In the genomic region with DNA sequence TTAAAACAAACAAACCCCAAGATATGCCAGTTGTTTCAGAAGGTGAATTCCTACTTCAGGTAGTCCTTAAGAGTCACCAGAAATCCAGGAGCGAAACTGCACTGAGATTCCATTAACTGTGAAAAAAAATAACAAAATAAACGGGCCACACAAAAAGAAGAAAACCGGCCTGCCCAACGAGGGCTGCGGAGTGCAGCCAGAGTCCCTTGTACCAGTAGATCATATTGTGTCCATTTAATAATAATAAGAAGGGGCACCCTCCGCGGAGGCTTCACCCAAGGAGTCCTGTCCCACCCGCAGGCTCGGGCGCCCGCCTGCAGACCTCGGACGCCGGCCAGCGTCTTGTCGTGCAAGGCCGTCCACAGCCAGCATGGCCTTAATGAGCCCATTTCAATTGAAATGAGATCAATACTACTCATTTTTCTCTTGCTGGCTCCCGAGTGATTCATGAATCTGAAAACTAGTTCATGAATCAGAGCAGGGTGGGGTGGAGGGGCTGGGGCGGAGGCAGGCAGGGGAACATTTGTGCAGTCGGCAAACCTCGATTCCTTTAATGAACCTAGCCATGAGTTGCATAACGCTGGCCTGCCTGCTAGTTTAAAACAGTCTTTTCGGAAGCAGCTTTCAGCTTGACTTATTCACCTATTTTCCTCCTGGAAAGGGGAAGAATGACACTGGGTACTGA, we compare ENCODE assay signal across 8 cellular contexts.
DNase-seq lines count a peak whose midpoint lies in the region; ATAC-seq and TF ChIP-seq lines count a peak whose summit lies in the region.

No MANE protein-coding gene starts in this region.

- H3K27ac ChIP-seq in lower lobe of right lung = peak overlapping the region; percentile 99

- intact Hi-C loops in lower lobe of right lung (cut with DNase I) = loop anchor here (5.0 kb wide), 2 partner anchors 111 to 226 kb away; a partner anchor contains a TSS

- H3K9me3 ChIP-seq in MG63 (no peaks in the 10 kb centered on the region), lower lobe of right lung (no peaks in the 10 kb centered on the region)

- POLR2A ChIA-PET in HEK293T (lab: Yijun Ruan, JAX) = interaction anchor here (0.5 to 8.4 kb wide), 22 partner anchors 10 to 255 kb away, joined by 3 to 154 read pairs (median 5); a partner anchor contains a TSS

- no peaks in the 10 kb centered on the region for H3K36me3 ChIP-seq in MG63
- no peaks in the 10 kb centered on the region for H3K36me3 ChIP-seq in lower lobe of right lung

- H3K4me3 ChIP-seq in AG10803 (ENCODE audit: low read length) (peak overlapping the region; percentile 39), MG63 (peak overlapping the region; percentile 11), lower lobe of right lung (peak overlapping the region; percentile 10)

- H3K4me1 ChIP-seq in lower lobe of right lung = peaks cover 96% of the 10 kb centered on the region

- peak; percentile 39 to 52 for ATAC-seq in lower lobe of right lung
- no peak for ATAC-seq in GM21786 (IDR thresholded peaks at IDR 0.05; ENCODE audit: unreplicated experiment)

- H3K27me3 ChIP-seq in MG63 = no peaks in the 10 kb centered on the region
- H3K27me3 ChIP-seq in lower lobe of right lung (ENCODE audit: low read depth) = no peaks in the 10 kb centered on the region

- CTCF ChIA-PET in HEK293T (lab: Yijun Ruan, JAX) = interaction anchor here (0.7 to 1.5 kb wide), 7 partner anchors 10 to 111 kb away, joined by 3 to 5 read pairs (median 4); no protein-coding TSS in a partner anchor

- DNase-seq in AG10803 (ENCODE audit: low read depth) (peak; percentile 95), MG63 (peak; percentile 92), cerebellum (ENCODE audit: low spot score) (peak; percentile 51), lower lobe of right lung (no peak), HEK293T (ENCODE audit: extremely low spot score) (no peak)
- DNase-seq in activated CD4-positive, alpha-beta T cell treated with anti-CD3 and anti-CD28 coated beads for 1 hour = peak; percentile 51
- DNase-seq in stimulated activated CD4-positive, alpha-beta T cell treated with anti-CD3 and anti-CD28 coated beads, Interleukin-4, amount 100 ng/mL, for 24 hours = peak; percentile 80

- TF ChIP-seq CTCF in AG10803 (conservative IDR thresholded peaks at IDR 0.05; ENCODE audit: low read length) (no peak), lower lobe of right lung (IDR thresholded peaks at IDR 0.05) (no peak)

TF ChIP-seq in HEK293T, 16 proteins besides CTCF, POLR2A, EP300 and RAD21:
- no peak for TF ChIP-seq FOXK2 (IDR thresholded peaks at IDR 0.05)
- no peak for TF ChIP-seq HDGF (IDR thresholded peaks at IDR 0.05; ENCODE audit: borderline replicate concordance)
- no peak for TF ChIP-seq ELF4 (IDR thresholded peaks at IDR 0.05)
- TF ChIP-seq NFRKB (IDR thresholded peaks at IDR 0.05) = no peak
- TF ChIP-seq FOXM1 (IDR thresholded peaks at IDR 0.05; ENCODE audit: borderline replicate concordance) = no peak
- TF ChIP-seq, protein P1, sequence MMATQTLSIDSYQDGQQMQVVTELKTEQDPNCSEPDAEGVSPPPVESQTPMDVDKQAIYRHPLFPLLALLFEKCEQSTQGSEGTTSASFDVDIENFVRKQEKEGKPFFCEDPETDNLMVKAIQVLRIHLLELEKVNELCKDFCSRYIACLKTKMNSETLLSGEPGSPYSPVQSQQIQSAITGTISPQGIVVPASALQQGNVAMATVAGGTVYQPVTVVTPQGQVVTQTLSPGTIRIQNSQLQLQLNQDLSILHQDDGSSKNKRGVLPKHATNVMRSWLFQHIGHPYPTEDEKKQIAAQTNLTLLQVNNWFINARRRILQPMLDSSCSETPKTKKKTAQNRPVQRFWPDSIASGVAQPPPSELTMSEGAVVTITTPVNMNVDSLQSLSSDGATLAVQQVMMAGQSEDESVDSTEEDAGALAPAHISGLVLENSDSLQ (IDR thresholded peaks at IDR 0.05) = no peak
- no peak for TF ChIP-seq TARDBP (IDR thresholded peaks at IDR 0.05)
- no peak for TF ChIP-seq LEF1 (IDR thresholded peaks at IDR 0.05; ENCODE audit: borderline replicate concordance)
- TF ChIP-seq ZNF384 (IDR thresholded peaks at IDR 0.05) = no peak

Comparison
In these comparisons a context has a peak if more than half of its experiments do, and no peak if none do; other contexts are left out.
1. DNase-seq: peak in AG10803 (single experiment), MG63 (single experiment), activated CD4-positive, alpha-beta T cell treated with anti-CD3 and anti-CD28 coated beads for 1 hour (single experiment), cerebellum (single experiment) and stimulated activated CD4-positive, alpha-beta T cell treated with anti-CD3 and anti-CD28 coated beads, Interleukin-4, amount 100 ng/mL, for 24 hours (single experiment); none in lower lobe of right lung (single experiment) and HEK293T (single experiment).
2. Peak in every context shown above with its lines, with median percentiles within 50 percentile points of each other: H3K4me3 ChIP-seq.